In the genomic region with DNA sequence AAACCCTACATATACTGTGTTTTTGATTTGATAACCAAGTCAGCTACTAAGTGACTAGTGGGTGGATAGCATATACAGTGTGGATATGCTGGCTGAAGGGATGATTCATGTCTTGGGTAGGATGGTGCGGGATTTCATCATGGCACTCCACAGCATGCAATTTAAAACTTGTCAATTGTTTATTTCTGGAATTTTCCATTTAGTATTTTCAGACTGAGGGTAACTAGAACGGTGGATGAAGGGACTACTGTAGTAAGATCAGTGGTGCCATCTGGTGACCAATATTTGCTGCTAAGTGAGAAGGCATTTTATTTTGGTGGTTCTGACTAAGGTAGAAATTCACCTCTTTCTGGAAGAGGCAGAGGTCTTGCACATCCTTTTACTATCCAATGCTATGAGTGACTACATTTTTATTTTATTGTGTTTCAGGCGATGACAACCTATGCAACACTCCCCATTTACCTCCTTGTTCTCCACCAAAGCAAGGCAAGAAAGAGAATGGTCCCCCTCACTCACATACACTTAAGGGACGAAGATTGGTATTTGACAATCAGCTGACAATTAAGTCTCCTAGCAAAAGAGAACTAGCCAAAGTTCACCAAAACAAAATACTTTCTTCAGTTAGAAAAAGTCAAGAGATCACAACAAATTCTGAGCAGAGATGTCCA, we compare ENCODE assay signal across 8 cellular contexts. TPM values are rescaled to one million over a fixed set of nuclear protein-coding genes. Genes with fewer than 3 reads are reported as not detected.
A peak's percentile ranks its signal among the peaks of the same experiment; 100 is the strongest.
DNase-seq lines count a peak whose midpoint lies in the region; ATAC-seq and TF ChIP-seq lines count a peak whose summit lies in the region.

No MANE protein-coding gene starts in this region.

- H2AK5ac ChIP-seq in H9 (ENCODE audit: insufficient read length, low read length) (no peak overlapping the region), mesenchymal stem cell (ENCODE audit: low read length, severe bottlenecking) (no peak overlapping the region)

- no peak overlapping the region for H3K9ac ChIP-seq in H9 (ENCODE audit: extremely low read depth, insufficient read length, low read length)
- no peak overlapping the region for H3K9ac ChIP-seq in mammary epithelial cell (ENCODE audit: insufficient read depth, low read length)
- H3K9ac ChIP-seq in mesenchymal stem cell (ENCODE audit: low read length): peak overlapping the region; percentile 48

- peaks cover 2% of the 10 kb centered on the region for H3K36me3 ChIP-seq in Caco-2 (ENCODE audit: control insufficient read depth, insufficient read depth, low read length)
- H3K36me3 ChIP-seq in Peyer's patch: no peaks in the 10 kb centered on the region
- H3K36me3 ChIP-seq in mammary epithelial cell (ENCODE audit: insufficient read depth, low read length): peaks cover 34% of the 10 kb centered on the region
- H3K36me3 ChIP-seq in mesenchymal stem cell (ENCODE audit: control insufficient read depth in 1 of 2, insufficient read depth in 2 of 2, low read depth in 1 of 2, low read length in 2 of 2): peaks cover 3 to 13% of the 10 kb centered on the region in 2 experiments

- no peak overlapping the region for H3K4me3 ChIP-seq in Caco-2 (ENCODE audit: low read depth, low read length)
- H3K4me3 ChIP-seq in Peyer's patch: no peak overlapping the region
- no peak overlapping the region for H3K4me3 ChIP-seq in mammary epithelial cell (replicated peaks in 1 of 3; ENCODE audit: insufficient read depth in 1 of 3, low read depth in 2 of 3, low read length in 3 of 3)
- no peak overlapping the region for H3K4me3 ChIP-seq in mesenchymal stem cell (ENCODE audit: insufficient read depth in 1 of 2, low read depth in 1 of 2, low read length in 2 of 2)

- no peaks in the 10 kb centered on the region for H3K27me3 ChIP-seq in Caco-2 (replicated peaks; ENCODE audit: control insufficient read depth, insufficient read depth, low read length)
- no peaks in the 10 kb centered on the region for H3K27me3 ChIP-seq in H9 (ENCODE audit: insufficient read depth, low read length)
- no peaks in the 10 kb centered on the region for H3K27me3 ChIP-seq in Peyer's patch
- H3K27me3 ChIP-seq in mammary epithelial cell (ENCODE audit: insufficient read depth, low read length): no peaks in the 10 kb centered on the region
- H3K27me3 ChIP-seq in mesenchymal stem cell (ENCODE audit: control insufficient read depth in 1 of 2, insufficient read depth in 1 of 2, low read length in 2 of 2): no peaks in the 10 kb centered on the region

- no peak overlapping the region for H2BK20ac ChIP-seq in H9 (ENCODE audit: low read depth, low read length, poor library complexity, severe bottlenecking)

- CTCF ChIA-PET in Caco-2 (lab: Charles Lee) (interaction anchor here (1.6 to 2.0 kb wide), 2 partner anchors 72 to 178 kb away, joined by 5 to 10 read pairs; a partner anchor contains a TSS), mammary epithelial cell (lab: Charles Lee; ENCODE audit: low non-redundant PET) (interaction anchor here (0.6 to 1.1 kb wide), 2 partner anchors 72 to 88 kb away, joined by 5 to 6 read pairs; a partner anchor contains a TSS)

- no peak overlapping the region for H3T11ph ChIP-seq in H9 (ENCODE audit: low read length)

- ATAC-seq in GM21717 (IDR thresholded peaks at IDR 0.05; ENCODE audit: unreplicated experiment) (no peak), GM19351 (IDR thresholded peaks at IDR 0.05; ENCODE audit: unreplicated experiment) (no peak), HG03469 (IDR thresholded peaks at IDR 0.05; ENCODE audit: unreplicated experiment) (no peak)

- H2BK12ac ChIP-seq in H9 (ENCODE audit: insufficient read length, low read depth, low read length) (no peak overlapping the region), mesenchymal stem cell (ENCODE audit: low read length in 2 of 2) (no peak overlapping the region)

- H3K23ac ChIP-seq in H9 (ENCODE audit: insufficient read length, low read depth, low read length): no peak overlapping the region
- no peak overlapping the region for H3K23ac ChIP-seq in mesenchymal stem cell (ENCODE audit: low read length in 2 of 2)

- no peak overlapping the region for H2BK15ac ChIP-seq in H9 (ENCODE audit: low read depth, low read length)
- H2BK15ac ChIP-seq in mesenchymal stem cell (ENCODE audit: low read depth, poor library complexity, severe bottlenecking): no peak overlapping the region

- H4K91ac ChIP-seq in H9 (ENCODE audit: insufficient read length, low read depth, low read length): no peak overlapping the region
- H4K91ac ChIP-seq in mesenchymal stem cell (ENCODE audit: low read length): no peak overlapping the region

- H2AFZ ChIP-seq in H9 (ENCODE audit: low read length) (no peak overlapping the region), mammary epithelial cell (ENCODE audit: low read depth, low read length) (no peak overlapping the region), mesenchymal stem cell (ENCODE audit: low read depth, low read length) (no peak overlapping the region)

- H3K27ac Mint-ChIP-seq in Caco-2 (ENCODE audit: unreplicated experiment): no peak overlapping the region
- peak overlapping the region in 2 of 3 experiments; percentile 72 to 82; a peak in 3 of 7 replicates for H3K27ac Mint-ChIP-seq in H9

- H3K4me2 ChIP-seq in H9 (ENCODE audit: insufficient read depth, insufficient read length, low read length) (no peak overlapping the region), mammary epithelial cell (ENCODE audit: insufficient read depth, low read depth, low read length) (peak overlapping the region; percentile 7), mesenchymal stem cell (ENCODE audit: low read length, poor library complexity, severe bottlenecking) (no peak overlapping the region)

- TF ChIP-seq CTCF in Caco-2 (IDR thresholded peaks at IDR 0.05; ENCODE audit: insufficient read depth in 1 of 2, low read depth in 1 of 2, low read length in 1 of 2, severe bottlenecking in 1 of 2, unreplicated experiment in 1 of 2) (peak; percentile 45 to 57), H9 (conservative IDR thresholded peaks at IDR 0.05) (peak; percentile 68), Peyer's patch (IDR thresholded peaks at IDR 0.05) (peak in 5 of 6 experiments; percentile 50 to 89 (median 83)), mammary epithelial cell (conservative IDR thresholded peaks at IDR 0.05 in 1 of 2, IDR thresholded peaks at IDR 0.05 in 1 of 2; ENCODE audit: extremely low read depth in 1 of 2, insufficient read depth in 1 of 2, low read depth in 1 of 2, low read length in 2 of 2) (peak; percentile 58 to 68)

- H3K9me3 Mint-ChIP-seq in Caco-2 (ENCODE audit: unreplicated experiment) (no peaks in the 10 kb centered on the region), H9 (peaks cover 3 to 6% of the 10 kb centered on the region in 2 experiments; a peak in 4 of 5 replicates)

- H3K23me2 ChIP-seq in H9 (ENCODE audit: insufficient read length, low read depth, low read length, poor library complexity, severe bottlenecking): no peaks in the 10 kb centered on the region

- H2BK5ac ChIP-seq in H9 (ENCODE audit: insufficient read length, low read length) (no peak overlapping the region), mesenchymal stem cell (ENCODE audit: low read depth, low read length, poor library complexity, severe bottlenecking) (no peak overlapping the region)

- H3K9me3 ChIP-seq in Caco-2 (no peaks in the 10 kb centered on the region), H9 (ENCODE audit: control insufficient read depth, low read depth, low read length) (no peaks in the 10 kb centered on the region), Peyer's patch (no peaks in the 10 kb centered on the region), mammary epithelial cell (replicated peaks; ENCODE audit: insufficient read depth, low read length) (no peaks in the 10 kb centered on the region), mesenchymal stem cell (ENCODE audit: control insufficient read depth, low read length) (no peaks in the 10 kb centered on the region)

- H3K79me2 ChIP-seq in H9 (ENCODE audit: insufficient read depth, low read length): peaks cover 16% of the 10 kb centered on the region; the same call in 1 of the 2 replicates
- H3K79me2 ChIP-seq in mammary epithelial cell (ENCODE audit: insufficient read depth, low read length): peaks cover 38% of the 10 kb centered on the region

- H3K4ac ChIP-seq in H9 (ENCODE audit: low read depth, low read length) (no peak overlapping the region), mesenchymal stem cell (ENCODE audit: low read depth in 1 of 2, low read length in 2 of 2) (peak overlapping the region in 1 of 2 experiments; percentile 58)

- no peaks in the 10 kb centered on the region for H4K20me1 ChIP-seq in H9 (ENCODE audit: control insufficient read depth, insufficient read depth, insufficient read length)
- no peaks in the 10 kb centered on the region for H4K20me1 ChIP-seq in mammary epithelial cell (ENCODE audit: insufficient read depth, low read length)

- peaks cover 84% of the 10 kb centered on the region for H3K36me3 Mint-ChIP-seq in Caco-2 (ENCODE audit: insufficient read depth, unreplicated experiment)
- peaks cover 44 to 72% (median 60%) of the 10 kb centered on the region in 3 experiments for H3K36me3 Mint-ChIP-seq in H9 (ENCODE audit: insufficient read depth in 1 of 3, low read depth in 3 of 3)

- no CpG with 5 or more reads among the region's 4 CpGs for WGBS in H9 (ENCODE audit: extremely low coverage, insufficient read length, low lambda C conversion rate)
- WGBS in mammary epithelial cell (ENCODE audit: low coverage, missing lambda C conversion rate): 49% methylated on average over 4 of the region's 4 CpGs
- 55% methylated on average over 4 of the region's 4 CpGs for WGBS in mesenchymal stem cell

- H3K4me3 Mint-ChIP-seq in Caco-2 (ENCODE audit: unreplicated experiment): no peak overlapping the region
- no peak overlapping the region; a peak in 1 of 5 replicates for H3K4me3 Mint-ChIP-seq in H9

- in situ Hi-C loops in mammary epithelial cell (cut with MboI; ENCODE audit: low sequenced_read_pairs in 2 of 2): loop anchor here (5.0 to 10.0 kb wide), 3 partner anchors 88 to 124 kb away; a partner anchor contains a TSS

- intact Hi-C loops in Caco-2 (cut with micrococcal nuclease; ENCODE audit: unreplicated experiment): loop anchor here (1.0 kb wide), 3 partner anchors 88 to 277 kb away; no protein-coding TSS in a partner anchor
- intact Hi-C loops in mammary epithelial cell (cut with micrococcal nuclease): loop anchor here (1.0 to 5.0 kb wide), 6 partner anchors 71 to 278 kb away; a partner anchor contains a TSS

- H3K18ac ChIP-seq in H9 (ENCODE audit: insufficient read length, low read depth, low read length) (no peak overlapping the region), mesenchymal stem cell (ENCODE audit: low read depth in 1 of 2, low read length in 2 of 2) (no peak overlapping the region)

- H3K4me1 Mint-ChIP-seq in Caco-2 (ENCODE audit: low read depth, unreplicated experiment): no peaks in the 10 kb centered on the region
- peaks cover 41 to 50% of the 10 kb centered on the region in 2 experiments for H3K4me1 Mint-ChIP-seq in H9

- no peaks in the 10 kb centered on the region for H3K4me1 ChIP-seq in Caco-2
- peaks cover 2% of the 10 kb centered on the region; the same call in 1 of the 2 replicates for H3K4me1 ChIP-seq in H9 (ENCODE audit: insufficient read depth, low read length)
- peaks cover 0 to 15% (median 3%) of the 10 kb centered on the region in 4 donors for H3K4me1 ChIP-seq in Peyer's patch
- peaks cover 17% of the 10 kb centered on the region for H3K4me1 ChIP-seq in mammary epithelial cell (ENCODE audit: insufficient read depth, low read length)
- peaks cover 8% of the 10 kb centered on the region for H3K4me1 ChIP-seq in mesenchymal stem cell (ENCODE audit: control insufficient read depth, insufficient read depth, low read depth, low read length)

- DNase-seq in Caco-2 (peak; percentile 63 to 66), H9 (no peak), Peyer's patch (peak in 2 of 3 donors; percentile 44 to 79), mammary epithelial cell (peak; percentile 88), mesenchymal stem cell (peak; percentile 97)

- TF ChIP-seq POLR2A in Peyer's patch (IDR thresholded peaks at IDR 0.05): no peak

- H4K5ac ChIP-seq in H9 (ENCODE audit: insufficient read length, low read depth, low read length): no peak overlapping the region

- dilution Hi-C loops in mammary epithelial cell (cut with HindIII; ENCODE audit: low sequenced_read_pairs): no loop called here

- BruUV-seq in Caco-2 (replicated peaks; lab: Mats Ljungman, UMichigan): no TSS peak
- BruUV-seq in mammary epithelial cell (replicated peaks; lab: Mats Ljungman, UMichigan): no TSS peak

- H2BK120ac ChIP-seq in H9 (ENCODE audit: low read depth, low read length, poor library complexity, severe bottlenecking): no peak overlapping the region
- H2BK120ac ChIP-seq in mesenchymal stem cell (ENCODE audit: low read depth, low read length): no peak overlapping the region

- H3K27ac ChIP-seq in H9 (ENCODE audit: insufficient read length, low read depth, low read length) (no peak overlapping the region), Peyer's patch (no peak overlapping the region), mammary epithelial cell (ENCODE audit: insufficient read depth, low read depth, low read length) (peak overlapping the region; percentile 4), mesenchymal stem cell (ENCODE audit: low read length, poor library complexity, severe bottlenecking) (peak overlapping the region; percentile 3)

- peaks cover 3% of the 10 kb centered on the region for H3K79me1 ChIP-seq in H9 (ENCODE audit: insufficient read depth, low read depth, low read length, poor library complexity, severe bottlenecking)
- peaks cover 10% of the 10 kb centered on the region for H3K79me1 ChIP-seq in mesenchymal stem cell (replicated peaks; ENCODE audit: low read length, poor library complexity, severe bottlenecking)

- POLR2A ChIA-PET in Caco-2 (lab: Charles Lee): no interaction called here

- H3K27me3 Mint-ChIP-seq in Caco-2 (ENCODE audit: insufficient read depth, unreplicated experiment) (no peaks in the 10 kb centered on the region), H9 (ENCODE audit: low read depth) (no peaks in the 10 kb centered on the region; the same call in 1 of the 2 replicates)

- H4K8ac ChIP-seq in H9 (replicated peaks; ENCODE audit: insufficient read length, low read depth, low read length) (no peak overlapping the region), mesenchymal stem cell (ENCODE audit: low read length) (no peak overlapping the region)

- H3K14ac ChIP-seq in H9 (ENCODE audit: insufficient read depth, low read length): no peak overlapping the region
- no peak overlapping the region for H3K14ac ChIP-seq in mesenchymal stem cell (ENCODE audit: low read length in 2 of 2)

- H3K56ac ChIP-seq in H9 (ENCODE audit: insufficient read length, low read depth, low read length): no peak overlapping the region

RNA-seq across cellular contexts. Expression of a gene that starts 3.1 kb away (rescaled TPM):
- total RNA-seq in Caco-2 (2022) (86.1 and 96.4 TPM in 2 replicates), H9 (2021) (131 and 141 TPM in 2 replicates), Peyer's patch (10 to 100 TPM in 1 of 4 donors, 1 to 10 TPM in 3; 2.5 to 21.5 (median 3.4) TPM), mammary epithelial cell (10 to 100 TPM in 1 of 2 donors, 1 to 10 TPM in 1; 5.2 to 61.8 TPM)
- polyA plus RNA-seq in mammary epithelial cell: 53.9 TPM
- 22.7 TPM for polyA minus RNA-seq in mammary epithelial cell
- polyA plus RNA-seq in mesenchymal stem cell (2013, experiment 1 of 2): 8.5 TPM
- polyA plus RNA-seq in mesenchymal stem cell (2013, experiment 2 of 2): 9.1 TPM

RNA-seq across cellular contexts. Expression of a gene that starts 18.2 kb away (rescaled TPM):
- 26.6 and 27.6 TPM in 2 replicates for total RNA-seq in Caco-2 (2022)
- total RNA-seq in H9 (2021): 16.7 and 17.6 TPM in 2 replicates
- total RNA-seq in Peyer's patch: 10 to 100 TPM; 46.2 to 93.3 (median 72.1) TPM
- 10 to 100 TPM; 12.7 to 26.6 TPM for total RNA-seq in mammary epithelial cell
- polyA plus RNA-seq in mammary epithelial cell: 6.9 TPM
- 18.5 TPM for polyA minus RNA-seq in mammary epithelial cell
- polyA plus RNA-seq in mesenchymal stem cell (2013, experiment 1 of 2): 32.6 TPM
- polyA plus RNA-seq in mesenchymal stem cell (2013, experiment 2 of 2): 32.1 TPM

Comparison
In these comparisons a context has a peak if more than half of its experiments do, and no peak if none do; other contexts are left out.
1. H3K27ac ChIP-seq: peak in mammary epithelial cell (single experiment) and mesenchymal stem cell (single experiment); none in H9 (single experiment) and Peyer's patch (0 of 4).
2. Peak in every context shown above with its lines, with median percentiles within 50 percentile points of each other: CTCF ChIP-seq.